34 cellular contexts compared by ENCODE assay signal in the genomic region with DNA sequence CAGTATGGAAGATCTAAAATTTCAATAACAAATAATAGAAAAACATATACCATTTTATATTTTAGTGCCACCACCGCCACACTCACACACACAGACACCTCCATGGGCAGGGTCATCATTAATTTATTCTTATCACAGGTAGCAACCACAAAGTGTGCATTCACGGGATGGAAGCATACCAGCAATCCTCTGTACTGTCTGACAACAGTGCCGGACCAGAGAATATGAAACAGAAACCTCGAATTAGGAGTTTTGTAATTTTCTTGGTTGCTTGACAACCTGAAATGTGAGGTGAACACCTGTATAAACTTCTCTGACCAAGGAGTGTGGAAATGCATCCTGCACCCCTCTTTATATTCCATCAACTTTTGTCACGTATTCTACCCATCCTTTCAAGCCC.
"Had no signal": no experiment of that assay in that cellular context is flagged by ENCODE, and none has a peak within 500 bp of the region (broad histone marks: within the 10 kb centered on the region; RNA-seq: fewer than 3 reads in every experiment).

No MANE protein-coding gene starts in this region.

- H3K4me2 ChIP-seq: KMS-11 had no signal

- H3K27ac ChIP-seq: KMS-11 had no signal

- H3K9me3 ChIP-seq: MG63 had no signal

- H3K27me3 ChIP-seq: MG63 had no signal

- H3K36me3 ChIP-seq: MG63 had no signal

- H3K9ac ChIP-seq: KMS-11 had no signal

- H3K4me3 ChIP-seq: MG63 had no signal

- DNase-seq: Karpas-422, Kasumi-1, MG63, MV-4-11, NCI-H1048, NCI-H1092, NCI-H1105, NCI-H1105 treated with DMSO at 0.1 percent for 48 hours, NCI-H1417, NCI-H1417 treated with DMSO at 0.1 percent for 48 hours, NCI-H1436, NCI-H1436 treated with DMSO at 0.1 percent for 48 hours, NCI-H146, NCI-H1694, NCI-H1694 treated with DMSO at 0.1 percent for 48 hours, NCI-H187, NCI-H187 treated with DMSO at 0.1 percent for 48 hours, NCI-H1930, NCI-H2029, NCI-H2029 treated with DMSO at 0.1 percent for 48 hours, NCI-H2081, NCI-H2081 treated with DMSO at 0.1 percent for 48 hours, NCI-H2107, NCI-H2171, NCI-H2171 treated with DMSO at 0.1 percent for 48 hours, NCI-H2227 treated with DMSO at 0.1 percent for 48 hours, NCI-H226, NCI-H345, NCI-H446, NCI-H446 treated with DMSO at 0.1 percent for 48 hours, NCI-H510A, NCI-H510A treated with DMSO at 0.1 percent for 48 hours, NCI-H524 had no signal
